In genomic region chr5:150989695-150990094, GRCh38 we compare ENCODE assay signal across 13 cellular contexts. TPM values are rescaled to one million over a fixed set of nuclear protein-coding genes. Genes with fewer than 3 reads are reported as not detected.
A peak's percentile ranks its signal among the peaks of the same experiment; 100 is the strongest.
DNase-seq lines count a peak whose midpoint lies in the region; ATAC-seq and TF ChIP-seq lines count a peak whose summit lies in the region.
"Had no signal": no experiment of that assay in that cellular context is flagged by ENCODE, and none has a peak within 500 bp of the region (broad histone marks: within the 10 kb centered on the region; RNA-seq: fewer than 3 reads in every experiment).

No MANE protein-coding gene starts in this region.

- no peak overlapping the region for H3K27ac ChIP-seq in endodermal cell (ENCODE audit: low read depth, low read length)
- H3K27ac ChIP-seq: left lung, RWPE1, uterus had no signal

- H3K4me1 Mint-ChIP-seq in endodermal cell, result no peaks in the 10 kb centered on the region
- H3K4me1 Mint-ChIP-seq in T-helper 2 cell treated with Interferon-gamma antibody and Interleukin-4, amounts not matched to agents 5 μg/mL and 100 μg/mL, for 36 hours (ENCODE audit: low read depth), result no peaks in the 10 kb centered on the region

- H3K27me3 Mint-ChIP-seq in endodermal cell (ENCODE audit: insufficient read depth), result peaks cover 11% of the 10 kb centered on the region
- H3K27me3 Mint-ChIP-seq in T-helper 2 cell treated with Interferon-gamma antibody and Interleukin-4, amounts not matched to agents 5 μg/mL and 100 μg/mL, for 36 hours (ENCODE audit: low read depth), result no peaks in the 10 kb centered on the region

- H3K27me3 ChIP-seq in BE2C (no peaks in the 10 kb centered on the region), endodermal cell (ENCODE audit: control insufficient read depth, insufficient read depth, low read length, poor library complexity, severe bottlenecking) (no peaks in the 10 kb centered on the region)
- H3K27me3 ChIP-seq: left lung, uterus had no signal

- no peak overlapping the region for H3K4me3 Mint-ChIP-seq in endodermal cell
- no peak overlapping the region for H3K4me3 Mint-ChIP-seq in T-helper 2 cell treated with Interferon-gamma antibody and Interleukin-4, amounts not matched to agents 5 μg/mL and 100 μg/mL, for 36 hours

- 63 to 80% methylated on average over 2 to 3 of the region's 3 CpGs for WGBS in endodermal cell (ENCODE audit: insufficient coverage in 1 of 2, insufficient read length in 1 of 2), 2 experiments

- no peaks in the 10 kb centered on the region for H3K36me3 Mint-ChIP-seq in endodermal cell (ENCODE audit: low read depth)
- H3K36me3 Mint-ChIP-seq in T-helper 2 cell treated with Interferon-gamma antibody and Interleukin-4, amounts not matched to agents 5 μg/mL and 100 μg/mL, for 36 hours (ENCODE audit: low read depth), result no peaks in the 10 kb centered on the region

- H3K4me1 ChIP-seq in BE2C (no peaks in the 10 kb centered on the region), endodermal cell (ENCODE audit: control insufficient read depth, insufficient read depth, low read length) (no peaks in the 10 kb centered on the region)
- H3K4me1 ChIP-seq: left lung, uterus had no signal

- H3K9ac ChIP-seq in endodermal cell (ENCODE audit: extremely low read depth, low read length, poor library complexity, severe bottlenecking), result no peak overlapping the region

- no peak overlapping the region for H3K4me3 ChIP-seq in BE2C (ENCODE audit: low read depth, low read length)
- H3K4me3 ChIP-seq in GM12865 (ENCODE audit: low read depth, low read length), result no peak overlapping the region
- H3K4me3 ChIP-seq in endodermal cell (ENCODE audit: low read length), result peak overlapping the region; percentile 42
- H3K4me3 ChIP-seq: left lung, uterus had no signal

- peak; percentile 47 for TF ChIP-seq CTCF in BE2C (IDR thresholded peaks at IDR 0.05; ENCODE audit: low read depth, low read length)
- TF ChIP-seq CTCF in GM12865 (IDR thresholded peaks at IDR 0.05; ENCODE audit: insufficient read depth, low read depth, low read length, missing control alignments), result peak; percentile 14
- TF ChIP-seq CTCF in endodermal cell (conservative IDR thresholded peaks at IDR 0.05), result peak; percentile 68

- ATAC-seq in GM19351 (IDR thresholded peaks at IDR 0.05; ENCODE audit: unreplicated experiment), result no peak
- no peak for ATAC-seq in GM21576 (IDR thresholded peaks at IDR 0.05; ENCODE audit: unreplicated experiment)
- ATAC-seq: left lung had no signal

- H3K9me3 ChIP-seq in BE2C, result no peaks in the 10 kb centered on the region
- peaks cover 69% of the 10 kb centered on the region for H3K9me3 ChIP-seq in endodermal cell (ENCODE audit: control insufficient read depth, low read length)
- H3K9me3 ChIP-seq: uterus had no signal

- DNase-seq in BE2C (peak; percentile 26), GM12865 (ENCODE audit: low read depth) (peak; percentile 12), NCI-H82 treated with DMSO at 0.1 percent for 48 hours (lab: John Stamatoyannopoulos, UW; ENCODE audit: unreplicated experiment) (peak; percentile 2), endodermal cell (peak; percentile 79), activated gamma-delta T cell treated with Interleukin-2 at 50 U/mL for 16 hours (no peak)
- no peak for DNase-seq in T-helper 2 cell treated with Interferon-gamma antibody and Interleukin-4, amounts not matched to agents 5 μg/mL and 100 μg/mL, for 36 hours (ENCODE audit: low spot score)
- DNase-seq: HCEC 1CT, left lung, NCI-H146, uterus had no signal

- H3K27ac Mint-ChIP-seq in endodermal cell, result no peak overlapping the region
- H3K27ac Mint-ChIP-seq in T-helper 2 cell treated with Interferon-gamma antibody and Interleukin-4, amounts not matched to agents 5 μg/mL and 100 μg/mL, for 36 hours, result no peak overlapping the region

- H3K9me3 Mint-ChIP-seq in endodermal cell, result peaks cover 33% of the 10 kb centered on the region
- H3K9me3 Mint-ChIP-seq in T-helper 2 cell treated with Interferon-gamma antibody and Interleukin-4, amounts not matched to agents 5 μg/mL and 100 μg/mL, for 36 hours, result peaks cover 13% of the 10 kb centered on the region

- H3K36me3 ChIP-seq in BE2C (no peaks in the 10 kb centered on the region), endodermal cell (ENCODE audit: control insufficient read depth, insufficient read depth, low read length) (no peaks in the 10 kb centered on the region)
- H3K36me3 ChIP-seq: left lung, uterus had no signal

RNA-seq across cellular contexts. Expression of gene GPX3, which starts 30.7 kb away (rescaled TPM):
- polyA plus RNA-seq in BE2C (2012; ENCODE audit: insufficient read depth, insufficient read length, low read depth), result 4.4 TPM
- 10 to 100 TPM; 44.9 to 47.1 TPM for total RNA-seq in endodermal cell
- 27.5 TPM for polyA plus RNA-seq in endodermal cell (2013, experiment 1 of 2)
- 26.7 TPM for polyA plus RNA-seq in endodermal cell (2013, experiment 2 of 2)

Comparison
In these comparisons a context has a peak if more than half of its experiments do, and no peak if none do; other contexts are left out.
1. DNase-seq: peak in BE2C (single experiment), GM12865 (single experiment), NCI-H82 treated with DMSO at 0.1 percent for 48 hours (single experiment) and endodermal cell (single experiment); none in T-helper 2 cell treated with Interferon-gamma antibody and Interleukin-4, amounts not matched to agents 5 μg/mL and 100 μg/mL, for 36 hours (single experiment) and activated gamma-delta T cell treated with Interleukin-2 at 50 U/mL for 16 hours (single experiment).
2. CTCF ChIP-seq: peak in every context shown above with its lines; median percentile 68 in endodermal cell; 47 in BE2C; 14 in GM12865.